12 cellular contexts compared by ENCODE assay signal in genomic region chr3:187999821-188000220, GRCh38.
A peak's percentile ranks its signal among the peaks of the same experiment; 100 is the strongest.
DNase-seq lines count a peak whose midpoint lies in the region; ATAC-seq, FAIRE-seq and TF ChIP-seq lines count a peak whose summit lies in the region.
"Had no signal": no experiment of that assay in that cellular context is flagged by ENCODE, and none has a peak within 500 bp of the region (broad histone marks: within the 10 kb centered on the region; RNA-seq: fewer than 3 reads in every experiment).

No MANE protein-coding gene starts in this region.

- peaks cover 0 to 2% (median 0%) of the 10 kb centered on the region in 7 donors for H3K9me3 Mint-ChIP-seq in CD14-positive monocyte
- H3K9me3 Mint-ChIP-seq in activated CD4-positive, alpha-beta memory T cell treated with anti-CD3 and anti-CD28 coated beads for 36 hours, result no peaks in the 10 kb centered on the region
- H3K9me3 Mint-ChIP-seq: HFFc6 had no signal

- 93% methylated on average over 4 of the region's 4 CpGs for WGBS in HepG2 (ENCODE audit: low lambda C conversion rate)

- H3K9me3 ChIP-seq in MM.1S (replicated peaks; ENCODE audit: insufficient read depth, low read length) (no peaks in the 10 kb centered on the region), HepG2 (ENCODE audit: low read length) (no peaks in the 10 kb centered on the region)
- H3K9me3 ChIP-seq: stomach had no signal

- no TSS peak for BruUV-seq in HepG2 (replicated peaks; lab: Mats Ljungman, UMichigan)

- H3K9me2 ChIP-seq in MM.1S (replicated peaks; ENCODE audit: insufficient read depth, low read length), result no peaks in the 10 kb centered on the region

- H3K79me2 ChIP-seq in MM.1S (ENCODE audit: low read length) (no peaks in the 10 kb centered on the region), HepG2 (ENCODE audit: insufficient read depth, low read length) (peaks cover 11% of the 10 kb centered on the region)

- H3K4me3 Mint-ChIP-seq in CD14-positive monocyte, result no peak overlapping the region
- H3K4me3 Mint-ChIP-seq in activated CD4-positive, alpha-beta memory T cell treated with anti-CD3 and anti-CD28 coated beads for 36 hours, result peak overlapping the region; percentile 58
- H3K4me3 Mint-ChIP-seq: HFFc6 had no signal

- H3K9ac ChIP-seq in MM.1S (ENCODE audit: low read length), result no peak overlapping the region
- no peak overlapping the region for H3K9ac ChIP-seq in HepG2 (ENCODE audit: insufficient read depth, low read depth, low read length)

- H3K4me1 Mint-ChIP-seq in CD14-positive monocyte, result peaks cover 20% of the 10 kb centered on the region
- H3K4me1 Mint-ChIP-seq in activated CD4-positive, alpha-beta memory T cell treated with anti-CD3 and anti-CD28 coated beads for 36 hours (ENCODE audit: low read depth), result peaks cover 64% of the 10 kb centered on the region

- no peak for DNase-seq in CD14-positive monocyte (ENCODE audit: low spot score)
- DNase-seq in MM.1S, result peak; percentile 24
- peak; percentile 62 for DNase-seq in activated CD4-positive, alpha-beta memory T cell treated with anti-CD3 and anti-CD28 coated beads for 36 hours
- no peak for DNase-seq in HepG2 (ENCODE audit: low spot score)
- DNase-seq in brain microvascular endothelial cell, result no peak
- DNase-seq in Right ventricle myocardium inferior (ENCODE audit: missing footprints), result no peak
- DNase-seq in NCI-H1105 treated with DMSO at 0.1 percent for 48 hours (lab: John Stamatoyannopoulos, UW), result no peak
- DNase-seq: HFFc6 had no signal

- no peak for TF ChIP-seq POLR2A in HepG2 (IDR thresholded peaks at IDR 0.05; ENCODE audit: insufficient read depth in 1 of 2, low read depth in 2 of 2, low read length in 2 of 2)

- H3K27ac Mint-ChIP-seq in CD14-positive monocyte, result peak overlapping the region in 4 of 7 donors; percentile 3 to 74 (median 54)
- H3K27ac Mint-ChIP-seq in activated CD4-positive, alpha-beta memory T cell treated with anti-CD3 and anti-CD28 coated beads for 36 hours, result peak overlapping the region; percentile 90
- H3K27ac Mint-ChIP-seq: HFFc6 had no signal

- TF ChIP-seq CTCF in CD14-positive monocyte (IDR thresholded peaks at IDR 0.05) (no peak), MM.1S (IDR thresholded peaks at IDR 0.05; ENCODE audit: low read length) (no peak), HepG2 (CRISPR knock-in tag; IDR thresholded peaks at IDR 0.05) (no peak), brain microvascular endothelial cell (IDR thresholded peaks at IDR 0.05; ENCODE audit: low read depth, low read length, missing control alignments) (no peak)

- H3K36me3 ChIP-seq in MM.1S (replicated peaks; ENCODE audit: insufficient read depth, low read length) (no peaks in the 10 kb centered on the region), HepG2 (replicated peaks in 1 of 2; ENCODE audit: control insufficient read depth in 1 of 2, insufficient read depth in 2 of 2, low read length in 2 of 2) (no peaks in the 10 kb centered on the region), brain microvascular endothelial cell (replicated peaks) (no peaks in the 10 kb centered on the region)
- H3K36me3 ChIP-seq: stomach had no signal

- no peak for TF ChIP-seq EP300 in HepG2 (IDR thresholded peaks at IDR 0.05; ENCODE audit: low read depth in 2 of 2, low read length in 2 of 2)
- TF ChIP-seq EP300 in HepG2 (CRISPR knock-in tag; IDR thresholded peaks at IDR 0.05; ENCODE audit: borderline replicate concordance), result no peak

- H2AFZ ChIP-seq in MM.1S (ENCODE audit: low read length), result no peak overlapping the region
- H2AFZ ChIP-seq in HepG2 (ENCODE audit: low read length), result no peak overlapping the region

- TF ChIP-seq RAD21 in HepG2 (CRISPR knock-in tag; IDR thresholded peaks at IDR 0.05), result no peak

- no peaks in the 10 kb centered on the region for H3F3A ChIP-seq in MM.1S (ENCODE audit: insufficient read depth, low read length)

- H3K36me3 Mint-ChIP-seq in CD14-positive monocyte, result no peaks in the 10 kb centered on the region
- no peaks in the 10 kb centered on the region for H3K36me3 Mint-ChIP-seq in activated CD4-positive, alpha-beta memory T cell treated with anti-CD3 and anti-CD28 coated beads for 36 hours

- POLR2A ChIA-PET in activated CD4-positive, alpha-beta memory T cell treated with anti-CD3 and anti-CD28 coated beads for 36 hours (lab: Charles Lee), result interaction anchor here (1.5 kb wide), 1 partner anchor 24 kb away, joined by 5 read pairs; no protein-coding TSS in a partner anchor
- POLR2A ChIA-PET in HepG2 (lab: Yijun Ruan, JAX), result interaction anchor here (0.8 to 4.9 kb wide), 6 partner anchors 16 to 254 kb away, joined by 3 to 64 read pairs (median 6); partner anchors contain the start of gene BCL6

- peaks cover 0 to 2% (median 0%) of the 10 kb centered on the region in 3 donors for H3K27me3 Mint-ChIP-seq in CD14-positive monocyte (ENCODE audit: low read depth in 3 of 3)
- no peaks in the 10 kb centered on the region for H3K27me3 Mint-ChIP-seq in activated CD4-positive, alpha-beta memory T cell treated with anti-CD3 and anti-CD28 coated beads for 36 hours

- intact Hi-C loops in CD14-positive monocyte (cut with micrococcal nuclease), result no loop called here
- intact Hi-C loops in activated CD4-positive, alpha-beta memory T cell treated with anti-CD3 and anti-CD28 coated beads for 36 hours (cut with micrococcal nuclease), result loop anchor here (1.0 kb wide), 2 partner anchors 14 to 24 kb away; no protein-coding TSS in a partner anchor
- intact Hi-C loops in HepG2 (cut with micrococcal nuclease; ENCODE audit: unreplicated experiment), result loop anchor here (10.0 kb wide), 1 partner anchor 85 kb away; no protein-coding TSS in a partner anchor
- intact Hi-C loops in Right ventricle myocardium inferior (cut with DNase I), result no loop called here

- no peak overlapping the region for H3K27ac ChIP-seq in MM.1S (ENCODE audit: low read length)
- H3K27ac ChIP-seq in HepG2 (ENCODE audit: extremely low read length, insufficient read depth, low read length), result peak overlapping the region; percentile 90
- no peak overlapping the region for H3K27ac ChIP-seq in brain microvascular endothelial cell

- no peak for FAIRE-seq in HepG2 (lab: Jason Lieb, UNC)
- FAIRE-seq: TTC549 had no signal

- ATAC-seq in HepG2, result no peak
- no peak for ATAC-seq in GM21390 (IDR thresholded peaks at IDR 0.05; ENCODE audit: unreplicated experiment)
- ATAC-seq in Right ventricle myocardium inferior, result no peak

- H4K20me1 ChIP-seq in MM.1S (ENCODE audit: insufficient read depth, low read length) (no peaks in the 10 kb centered on the region), HepG2 (ENCODE audit: insufficient read depth, low read length) (no peaks in the 10 kb centered on the region)

- CTCF ChIA-PET in activated CD4-positive, alpha-beta memory T cell treated with anti-CD3 and anti-CD28 coated beads for 36 hours (lab: Charles Lee), result interaction anchor here (0.7 to 1.8 kb wide), 6 partner anchors 10 to 320 kb away, joined by 3 to 7 read pairs (median 4); no protein-coding TSS in a partner anchor
- CTCF ChIA-PET in HepG2 (lab: Yijun Ruan, JAX; ENCODE audit: low intra/inter-chr PET ratio, low total read pairs), result no interaction called here

- H3K4me2 ChIP-seq in MM.1S (ENCODE audit: low read depth, low read length), result no peak overlapping the region
- peak overlapping the region; percentile 29 for H3K4me2 ChIP-seq in HepG2 (ENCODE audit: low read depth, low read length)

- H3K4me1 ChIP-seq in MM.1S (ENCODE audit: low read length) (no peaks in the 10 kb centered on the region), HepG2 (ENCODE audit: insufficient read depth, low read length) (peaks cover 99% of the 10 kb centered on the region)

- no peak overlapping the region for H3K4me3 ChIP-seq in MM.1S (ENCODE audit: low read length)
- H3K4me3 ChIP-seq in HepG2 (replicated peaks in 1 of 3; ENCODE audit: insufficient read depth in 1 of 3, low read depth in 2 of 3, low read length in 3 of 3), result no peak overlapping the region
- no peak overlapping the region for H3K4me3 ChIP-seq in brain microvascular endothelial cell (ENCODE audit: low read depth, low read length)
- H3K4me3 ChIP-seq: skin epidermis, stomach had no signal

- H3K27me3 ChIP-seq in MM.1S (replicated peaks; ENCODE audit: insufficient read depth, low read length) (no peaks in the 10 kb centered on the region), HepG2 (ENCODE audit: control insufficient read depth in 1 of 2, insufficient read depth in 2 of 2, low read length in 2 of 2) (no peaks in the 10 kb centered on the region), brain microvascular endothelial cell (replicated peaks) (no peaks in the 10 kb centered on the region)
- H3K27me3 ChIP-seq: stomach had no signal

- in situ Hi-C loops in HepG2 (cut with HindIII; ENCODE audit: extremely low pct_ligation_motif_present, low pct_unique_long_range_greater_than_20kb) (loop anchor here (10.0 kb wide), 1 partner anchor 255 kb away; the partner anchor contains the start of gene BCL6), brain microvascular endothelial cell (cut with HindIII; ENCODE audit: low pct_ligation_motif_present, low sequenced_read_pairs) (no loop called here)

TF ChIP-seq in HepG2, 621 proteins besides CTCF, POLR2A, EP300 and RAD21:
- TF ChIP-seq, protein P1, sequence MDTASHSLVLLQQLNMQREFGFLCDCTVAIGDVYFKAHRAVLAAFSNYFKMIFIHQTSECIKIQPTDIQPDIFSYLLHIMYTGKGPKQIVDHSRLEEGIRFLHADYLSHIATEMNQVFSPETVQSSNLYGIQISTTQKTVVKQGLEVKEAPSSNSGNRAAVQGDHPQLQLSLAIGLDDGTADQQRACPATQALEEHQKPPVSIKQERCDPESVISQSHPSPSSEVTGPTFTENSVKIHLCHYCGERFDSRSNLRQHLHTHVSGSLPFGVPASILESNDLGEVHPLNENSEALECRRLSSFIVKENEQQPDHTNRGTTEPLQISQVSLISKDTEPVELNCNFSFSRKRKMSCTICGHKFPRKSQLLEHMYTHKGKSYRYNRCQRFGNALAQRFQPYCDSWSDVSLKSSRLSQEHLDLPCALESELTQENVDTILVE (CRISPR knock-in tag; IDR thresholded peaks at IDR 0.05), result 0 out of 2 replicates have a peak, but pooled peaks have one; percentile 10
- TF ChIP-seq, protein P2, sequence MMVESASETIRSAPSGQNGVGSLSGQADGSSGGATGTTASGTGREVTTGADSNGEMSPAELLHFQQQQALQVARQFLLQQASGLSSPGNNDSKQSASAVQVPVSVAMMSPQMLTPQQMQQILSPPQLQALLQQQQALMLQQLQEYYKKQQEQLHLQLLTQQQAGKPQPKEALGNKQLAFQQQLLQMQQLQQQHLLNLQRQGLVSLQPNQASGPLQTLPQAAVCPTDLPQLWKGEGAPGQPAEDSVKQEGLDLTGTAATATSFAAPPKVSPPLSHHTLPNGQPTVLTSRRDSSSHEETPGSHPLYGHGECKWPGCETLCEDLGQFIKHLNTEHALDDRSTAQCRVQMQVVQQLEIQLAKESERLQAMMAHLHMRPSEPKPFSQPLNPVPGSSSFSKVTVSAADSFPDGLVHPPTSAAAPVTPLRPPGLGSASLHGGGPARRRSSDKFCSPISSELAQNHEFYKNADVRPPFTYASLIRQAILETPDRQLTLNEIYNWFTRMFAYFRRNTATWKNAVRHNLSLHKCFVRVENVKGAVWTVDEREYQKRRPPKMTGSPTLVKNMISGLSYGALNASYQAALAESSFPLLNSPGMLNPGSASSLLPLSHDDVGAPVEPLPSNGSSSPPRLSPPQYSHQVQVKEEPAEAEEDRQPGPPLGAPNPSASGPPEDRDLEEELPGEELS (CRISPR knock-in tag; IDR thresholded peaks at IDR 0.05), result no peak

Comparison
In these comparisons a context has a peak if more than half of its experiments do, and no peak if none do; other contexts are left out.
1. DNase-seq: peak in MM.1S (single experiment) and activated CD4-positive, alpha-beta memory T cell treated with anti-CD3 and anti-CD28 coated beads for 36 hours (single experiment); none in CD14-positive monocyte (single experiment), HepG2 (single experiment), brain microvascular endothelial cell (single experiment), Right ventricle myocardium inferior (single experiment) and NCI-H1105 treated with DMSO at 0.1 percent for 48 hours (single experiment).
2. intact Hi-C loops: an anchor here in activated CD4-positive, alpha-beta memory T cell treated with anti-CD3 and anti-CD28 coated beads for 36 hours (1.0 kb wide) and HepG2 (10.0 kb wide); none called in CD14-positive monocyte and Right ventricle myocardium inferior.